In the genomic region with DNA sequence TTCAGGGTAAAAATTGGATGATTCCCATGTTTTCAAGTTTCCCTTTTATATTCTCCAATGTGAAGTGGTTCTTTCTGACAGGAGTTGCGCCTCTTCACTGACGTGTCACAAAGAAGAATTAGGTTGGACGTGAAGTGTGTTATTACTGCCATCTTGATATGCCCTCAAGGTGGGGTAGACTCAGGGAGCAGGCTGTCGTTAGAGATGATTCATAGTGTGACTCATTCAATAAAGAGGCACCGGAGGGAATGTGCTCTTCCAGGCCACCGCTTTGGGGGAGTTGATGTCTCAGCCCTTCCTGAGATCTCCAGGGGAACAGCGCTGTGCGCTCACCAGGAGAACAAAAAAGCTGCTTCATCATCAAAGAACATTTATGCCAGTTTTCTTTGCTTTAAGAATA, we compare ENCODE assay signal across 9 cellular contexts. TPM values are rescaled to one million over a fixed set of nuclear protein-coding genes. Genes with fewer than 3 reads are reported as not detected.
A peak's percentile ranks its signal among the peaks of the same experiment; 100 is the strongest.
DNase-seq lines count a peak whose midpoint lies in the region; ATAC-seq and TF ChIP-seq lines count a peak whose summit lies in the region.
"Had no signal": no experiment of that assay in that cellular context is flagged by ENCODE, and none has a peak within 500 bp of the region (broad histone marks: within the 10 kb centered on the region; RNA-seq: fewer than 3 reads in every experiment).

No MANE protein-coding gene starts in this region.

- no peak overlapping the region for H3K4me3 Mint-ChIP-seq in activated T-cell treated with anti-CD3 and anti-CD28 coated beads, Interleukin-2, amount 50 U/mL, for 24 hours

- peaks cover 47% of the 10 kb centered on the region for H3K4me1 Mint-ChIP-seq in activated T-cell treated with anti-CD3 and anti-CD28 coated beads, Interleukin-2, amount 50 U/mL, for 24 hours (ENCODE audit: low read depth)

- no peaks in the 10 kb centered on the region for H3K9me3 Mint-ChIP-seq in activated T-cell treated with anti-CD3 and anti-CD28 coated beads, Interleukin-2, amount 50 U/mL, for 24 hours

- H3K4me3 ChIP-seq in upper lobe of right lung: no peak overlapping the region

- no peak for TF ChIP-seq CTCF in upper lobe of right lung (IDR thresholded peaks at IDR 0.05)

- DNase-seq in NCI-H146 (lab: John Stamatoyannopoulos, UW): peak; percentile 4
- DNase-seq in NCI-H146 treated with DMSO at 0.1 percent for 48 hours (lab: John Stamatoyannopoulos, UW; ENCODE audit: unreplicated experiment): no peak
- DNase-seq in NCI-H1436 (lab: John Stamatoyannopoulos, UW): peak; percentile 69
- DNase-seq in activated T-cell treated with anti-CD3 and anti-CD28 coated beads, Interleukin-2, amount 50 U/mL, for 24 hours: peak; percentile 48
- DNase-seq in kidney glomerular epithelial cell (lab: John Stamatoyannopoulos, UW): peak; percentile 91
- peak; percentile 19 for DNase-seq in upper lobe of right lung
- DNase-seq in KG1 (lab: John Stamatoyannopoulos, UW): no peak
- DNase-seq in SKM-1 treated with dmso at 0.1 percent for 144 hours (lab: John Stamatoyannopoulos, UW; ENCODE audit: unreplicated experiment): no peak

- no peak overlapping the region for H3K27ac ChIP-seq in upper lobe of right lung
- H3K27ac ChIP-seq: neutrophil had no signal

- H3K36me3 ChIP-seq in upper lobe of right lung: no peaks in the 10 kb centered on the region
- H3K36me3 ChIP-seq: neutrophil had no signal

- H3K27me3 Mint-ChIP-seq in activated T-cell treated with anti-CD3 and anti-CD28 coated beads, Interleukin-2, amount 50 U/mL, for 24 hours: no peaks in the 10 kb centered on the region

- intact Hi-C loops in upper lobe of right lung (cut with DNase I): loop anchor here (10.0 kb wide), 1 partner anchor 94 kb away; no protein-coding TSS in a partner anchor

- H3K4me1 ChIP-seq in upper lobe of right lung: peaks cover 14% of the 10 kb centered on the region

- no peaks in the 10 kb centered on the region for H3K9me3 ChIP-seq in upper lobe of right lung
- H3K9me3 ChIP-seq: neutrophil had no signal

- no peak for ATAC-seq in upper lobe of right lung

- no peaks in the 10 kb centered on the region for H3K27me3 ChIP-seq in upper lobe of right lung
- H3K27me3 ChIP-seq: neutrophil had no signal

- H3K36me3 Mint-ChIP-seq in activated T-cell treated with anti-CD3 and anti-CD28 coated beads, Interleukin-2, amount 50 U/mL, for 24 hours (ENCODE audit: low read depth): peaks cover 10% of the 10 kb centered on the region

- H3K27ac Mint-ChIP-seq in activated T-cell treated with anti-CD3 and anti-CD28 coated beads, Interleukin-2, amount 50 U/mL, for 24 hours: peak overlapping the region; percentile 85

RNA-seq across cellular contexts. Expression of a gene that starts 3.6 kb away (rescaled TPM):
- total RNA-seq in upper lobe of right lung: 86.7 TPM

RNA-seq across cellular contexts. Expression of a gene that starts 43.1 kb away (rescaled TPM):
- not detected for total RNA-seq in upper lobe of right lung

Comparison
In these comparisons a context has a peak if more than half of its experiments do, and no peak if none do; other contexts are left out.
1. DNase-seq: peak in NCI-H146 (single experiment), NCI-H1436 (single experiment), activated T-cell treated with anti-CD3 and anti-CD28 coated beads, Interleukin-2, amount 50 U/mL, for 24 hours (single experiment), kidney glomerular epithelial cell (single experiment) and upper lobe of right lung (single experiment); none in NCI-H146 treated with DMSO at 0.1 percent for 48 hours (single experiment), KG1 (single experiment) and SKM-1 treated with dmso at 0.1 percent for 144 hours (single experiment).